12 cellular contexts compared by ENCODE assay signal in the genomic region with DNA sequence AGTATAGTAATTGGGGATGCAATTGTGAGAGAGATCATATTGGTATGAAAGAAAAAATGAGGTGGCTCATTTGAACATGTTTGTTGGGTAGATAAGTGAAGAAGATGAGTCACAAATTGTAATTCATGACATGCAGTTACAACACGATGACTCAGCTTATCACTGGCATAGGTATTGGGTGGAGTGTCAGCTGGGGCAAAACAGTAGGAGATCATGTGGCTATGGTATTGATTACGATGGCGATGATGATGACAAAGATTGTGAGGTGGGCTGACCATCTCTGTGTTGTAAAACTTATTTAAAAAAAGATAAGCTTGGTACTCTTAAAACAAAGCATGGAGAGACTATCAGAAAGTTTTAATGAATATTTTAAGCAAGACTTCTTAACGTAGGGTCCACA. TPM values are rescaled to one million over a fixed set of nuclear protein-coding genes. Genes with fewer than 3 reads are reported as not detected.
DNase-seq lines count a peak whose midpoint lies in the region; ATAC-seq, FAIRE-seq and TF ChIP-seq lines count a peak whose summit lies in the region.
"Had no signal": no experiment of that assay in that cellular context is flagged by ENCODE, and none has a peak within 500 bp of the region (broad histone marks: within the 10 kb centered on the region; RNA-seq: fewer than 3 reads in every experiment).

No MANE protein-coding gene starts in this region.

- no peaks in the 10 kb centered on the region for H3K27me3 ChIP-seq in Panc1 (ENCODE audit: control insufficient read depth, insufficient read depth, low read length)
- H3K27me3 ChIP-seq in small intestine (ENCODE audit: control insufficient read depth in 2 of 2, insufficient read depth in 2 of 2, low read length in 2 of 2) = no peaks in the 10 kb centered on the region
- H3K27me3 ChIP-seq: heart left ventricle had no signal

- CTCF ChIA-PET in Panc1 (lab: Charles Lee) = no interaction called here

- no peak for FAIRE-seq in small intestine (lab: Jason Lieb, UNC)
- FAIRE-seq: A204.1 had no signal

- H3K36me3 ChIP-seq in Panc1 (ENCODE audit: control insufficient read depth, insufficient read depth, low read length) = no peaks in the 10 kb centered on the region
- H3K36me3 ChIP-seq in small intestine (ENCODE audit: control insufficient read depth in 2 of 2, insufficient read depth in 2 of 2, low read length in 2 of 2) = no peaks in the 10 kb centered on the region
- H3K36me3 ChIP-seq: heart left ventricle had no signal

- no peaks in the 10 kb centered on the region for H3K27me3 Mint-ChIP-seq in type B pancreatic cell
- H3K27me3 Mint-ChIP-seq in osteocyte (ENCODE audit: unreplicated experiment) = no peaks in the 10 kb centered on the region

- H3K27ac ChIP-seq in Panc1 (ENCODE audit: low read length) (no peak overlapping the region), epithelial cell of prostate (peak overlapping the region; percentile 27), small intestine (ENCODE audit: low read depth in 1 of 2, low read length in 1 of 2) (no peak overlapping the region)
- H3K27ac ChIP-seq: heart left ventricle had no signal

- TF ChIP-seq CTCF in Panc1 (IDR thresholded peaks at IDR 0.05) = no peak
- TF ChIP-seq CTCF in type B pancreatic cell (conservative IDR thresholded peaks at IDR 0.05) = no peak
- no peak for TF ChIP-seq CTCF in osteocyte (IDR thresholded peaks at IDR 0.05)

- 65 to 87% (median 70%) methylated on average over 4 of the region's 4 CpGs for WGBS in small intestine, 3 donors

- H3K4me3 Mint-ChIP-seq in type B pancreatic cell = no peak overlapping the region
- H3K4me3 Mint-ChIP-seq in osteocyte (ENCODE audit: unreplicated experiment) = no peak overlapping the region

- BruUV-seq in Panc1 (replicated peaks; lab: Mats Ljungman, UMichigan) = no TSS peak

- intact Hi-C loops in Panc1 (cut with micrococcal nuclease; ENCODE audit: unreplicated experiment) = no loop called here

- peak; percentile 79 to 93 for ATAC-seq in activated CD4-positive, CD25-positive, alpha-beta regulatory T cell treated with anti-CD3 and anti-CD28 coated beads, Interleukin-2, amount 50 U/mL, for 24 hours
- ATAC-seq in Panc1 = 0 out of 2 replicates have a peak, but pooled peaks have one; percentile 42
- ATAC-seq: heart left ventricle had no signal

- H3K9me3 ChIP-seq in Panc1 (ENCODE audit: control insufficient read depth, insufficient read depth, low read depth, low read length) = no peaks in the 10 kb centered on the region
- no peaks in the 10 kb centered on the region for H3K9me3 ChIP-seq in small intestine (ENCODE audit: control insufficient read depth, low read depth)
- H3K9me3 ChIP-seq: heart left ventricle had no signal

- H3K4me1 Mint-ChIP-seq in type B pancreatic cell (ENCODE audit: unreplicated experiment) = peaks cover 4% of the 10 kb centered on the region
- peaks cover 4% of the 10 kb centered on the region for H3K4me1 Mint-ChIP-seq in osteocyte (ENCODE audit: unreplicated experiment)

- no peaks in the 10 kb centered on the region for H3K4me1 ChIP-seq in Panc1 (ENCODE audit: control insufficient read depth, insufficient read depth, low read length)
- H3K4me1 ChIP-seq in small intestine (ENCODE audit: control insufficient read depth in 2 of 2, insufficient read depth in 1 of 2, low read depth in 1 of 2, low read length in 1 of 2) = peaks cover 0 to 3% of the 10 kb centered on the region in 2 donors

- in situ Hi-C loops in Panc1 (cut with HindIII; ENCODE audit: low pct_unique_long_range_greater_than_20kb, low sequenced_read_pairs) = no loop called here

- H3K4me3 ChIP-seq in Panc1 (ENCODE audit: low read depth in 2 of 2, low read length in 2 of 2) (no peak overlapping the region), small intestine (ENCODE audit: low read depth in 1 of 2, low read length in 2 of 2) (no peak overlapping the region)
- H3K4me3 ChIP-seq: heart left ventricle had no signal

- no peak for DNase-seq in activated CD4-positive, CD25-positive, alpha-beta regulatory T cell treated with anti-CD3 and anti-CD28 coated beads, Interleukin-2, amount 50 U/mL, for 72 hours
- DNase-seq in Panc1 (ENCODE audit: low read depth, low spot score) (peak; percentile 36), epithelial cell of prostate (ENCODE audit: low read depth, low spot score) (peak; percentile 50), small intestine (peak; percentile 43), type B pancreatic cell (ENCODE audit: extremely low spot score, unreplicated experiment) (no peak), osteocyte (ENCODE audit: extremely low spot score, unreplicated experiment) (no peak), NCI-H345 treated with DMSO at 0.1 percent for 48 hours (lab: John Stamatoyannopoulos, UW; ENCODE audit: unreplicated experiment) (no peak)
- DNase-seq: heart left ventricle; NCI-H345; stimulated activated CD8-positive, alpha-beta memory T cell treated with anti-CD3 and anti-CD28 coated beads, Interleukin-4, amount 100 ng/mL, for 48 hours had no signal

- POLR2A ChIA-PET in Panc1 (lab: Charles Lee) = no interaction called here

- no peak overlapping the region for H3K27ac Mint-ChIP-seq in type B pancreatic cell
- no peak overlapping the region for H3K27ac Mint-ChIP-seq in osteocyte (ENCODE audit: unreplicated experiment)

- H3K9me3 Mint-ChIP-seq in type B pancreatic cell (peaks cover 4% of the 10 kb centered on the region), osteocyte (ENCODE audit: unreplicated experiment) (peaks cover 4% of the 10 kb centered on the region)

- H3K36me3 Mint-ChIP-seq in type B pancreatic cell = no peaks in the 10 kb centered on the region
- H3K36me3 Mint-ChIP-seq in osteocyte (ENCODE audit: unreplicated experiment) = peaks cover 7% of the 10 kb centered on the region

RNA-seq across cellular contexts. Expression of gene DPH6, which starts 11.6 kb away (rescaled TPM):
- 24.0 TPM for total RNA-seq in Panc1 (2021; ENCODE audit: unreplicated experiment)
- polyA plus RNA-seq in Panc1 (2012; ENCODE audit: insufficient read length) = 15.8 TPM
- polyA plus RNA-seq in small intestine = 10 to 100 TPM in 1 of 3 donors, 1 to 10 TPM in 2; 7.4 to 16.5 (median 8.3) TPM
- 13.5 and 15.4 TPM in 2 replicates for total RNA-seq in type B pancreatic cell (ENCODE audit: low replicate concordance)
- total RNA-seq in osteocyte = 14.3 and 15.8 TPM in 2 replicates

Comparison
In these comparisons a context has a peak if more than half of its experiments do, and no peak if none do; other contexts are left out.
1. DNase-seq: peak in Panc1 (single experiment), epithelial cell of prostate (single experiment) and small intestine (single experiment); none in activated CD4-positive, CD25-positive, alpha-beta regulatory T cell treated with anti-CD3 and anti-CD28 coated beads, Interleukin-2, amount 50 U/mL, for 72 hours (single experiment), type B pancreatic cell (single experiment), osteocyte (single experiment) and NCI-H345 treated with DMSO at 0.1 percent for 48 hours (single experiment).